In the genomic region with DNA sequence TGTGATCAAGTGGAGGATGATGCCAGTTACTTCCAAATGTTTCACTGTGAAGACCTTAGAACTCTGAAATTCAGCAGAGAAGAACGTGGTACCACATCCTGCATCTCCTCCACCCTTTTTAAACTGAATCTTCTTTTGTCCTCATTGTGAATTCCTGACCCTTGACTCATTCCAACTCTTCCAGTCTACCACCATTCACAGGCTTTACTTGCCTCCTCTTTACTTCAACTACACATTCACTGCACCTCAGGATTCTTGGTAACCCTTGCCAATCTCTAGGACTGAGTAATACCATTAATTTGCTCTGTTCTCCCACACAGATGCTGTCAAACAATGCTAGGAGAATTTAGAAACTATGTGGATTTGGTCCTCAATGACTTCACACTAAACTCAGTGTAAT, we compare ENCODE assay signal across 13 cellular contexts. TPM values are rescaled to one million over a fixed set of nuclear protein-coding genes. Genes with fewer than 3 reads are reported as not detected.
DNase-seq lines count a peak whose midpoint lies in the region; ATAC-seq, FAIRE-seq and TF ChIP-seq lines count a peak whose summit lies in the region.
"Had no signal": no experiment of that assay in that cellular context is flagged by ENCODE, and none has a peak within 500 bp of the region (broad histone marks: within the 10 kb centered on the region; RNA-seq: fewer than 3 reads in every experiment).

No MANE protein-coding gene starts in this region.

- peaks cover 3% of the 10 kb centered on the region for H3K9me3 Mint-ChIP-seq in glutamatergic neuron (ENCODE audit: unreplicated experiment)
- H3K9me3 Mint-ChIP-seq: activated naive CD8-positive, alpha-beta T cell treated with anti-CD3 and anti-CD28 coated beads, Interleukin-2, amount 10 ng/mL, durations not matched to agents 7 days and 5 days had no signal

- H3K4me3 Mint-ChIP-seq in glutamatergic neuron (ENCODE audit: unreplicated experiment), result no peak overlapping the region
- H3K4me3 Mint-ChIP-seq: activated naive CD8-positive, alpha-beta T cell treated with anti-CD3 and anti-CD28 coated beads, Interleukin-2, amount 10 ng/mL, durations not matched to agents 7 days and 5 days had no signal

- no peaks in the 10 kb centered on the region for H3K27me3 ChIP-seq in foreskin keratinocyte
- H3K27me3 ChIP-seq in body of pancreas, result no peaks in the 10 kb centered on the region
- H3K27me3 ChIP-seq in suprapubic skin, result no peaks in the 10 kb centered on the region
- H3K27me3 ChIP-seq: heart left ventricle, ovary had no signal

- FAIRE-seq in A549 (lab: Jason Lieb, UNC) (no peak), H54 (lab: Jason Lieb, UNC) (peak; percentile 99)

- 12% methylated on average over 1 of the region's 1 CpG for WGBS in A549 (ENCODE audit: missing lambda C conversion rate)
- 88 to 97% methylated on average over 1 of the region's 1 CpG for WGBS in body of pancreas, 2 donors
- WGBS in suprapubic skin, result 42% methylated on average over 1 of the region's 1 CpG

- H3K9me3 ChIP-seq in A549 (no peaks in the 10 kb centered on the region), body of pancreas (no peaks in the 10 kb centered on the region), suprapubic skin (no peaks in the 10 kb centered on the region), mucosa of descending colon (no peaks in the 10 kb centered on the region)
- H3K9me3 ChIP-seq: heart left ventricle, ovary had no signal

- ATAC-seq in A549 (peak; percentile 71 to 93; a peak in 5 of 6 replicates), foreskin keratinocyte (peak; percentile 99), body of pancreas (no peak), mucosa of descending colon (no peak)

- DNase-seq in A549 (ENCODE audit: low read depth in 1 of 2, low spot score in 1 of 2) (peak in 1 of 2 experiments; percentile 55), H54 (ENCODE audit: insufficient read length, low spot score) (peak; percentile 42), T1000 (lab: John Stamatoyannopoulos, UW) (peak; percentile 17), foreskin keratinocyte (peak; percentile 96 to 99), glutamatergic neuron (no peak), body of pancreas (no peak), suprapubic skin (ENCODE audit: low spot score in 2 of 2) (no peak), mucosa of descending colon (no peak)
- DNase-seq: activated naive CD8-positive, alpha-beta T cell treated with anti-CD3 and anti-CD28 coated beads, Interleukin-2, amount 10 ng/mL, durations not matched to agents 7 days and 5 days; ovary had no signal

- TF ChIP-seq CTCF in A549 (IDR thresholded peaks at IDR 0.05) (no peak), foreskin keratinocyte (conservative IDR thresholded peaks at IDR 0.05) (no peak), glutamatergic neuron (IDR thresholded peaks at IDR 0.05; ENCODE audit: partially characterized antibody, unreplicated experiment) (no peak), body of pancreas (IDR thresholded peaks at IDR 0.05) (no peak), suprapubic skin (IDR thresholded peaks at IDR 0.05) (no peak), mucosa of descending colon (IDR thresholded peaks at IDR 0.05) (no peak)

- CTCF ChIA-PET in A549 (lab: Yijun Ruan, JAX), result no interaction called here

- POLR2A ChIA-PET in A549 (lab: Yijun Ruan, JAX), result no interaction called here

- no peak for TF ChIP-seq EP300 in A549 (IDR thresholded peaks at IDR 0.05)
- no peak for TF ChIP-seq EP300 in suprapubic skin (IDR thresholded peaks at IDR 0.05)

- H3K4me3 ChIP-seq in A549, result no peak overlapping the region
- H3K4me3 ChIP-seq in body of pancreas, result no peak overlapping the region
- H3K4me3 ChIP-seq in suprapubic skin, result no peak overlapping the region
- no peak overlapping the region for H3K4me3 ChIP-seq in mucosa of descending colon
- H3K4me3 ChIP-seq: heart left ventricle, ovary had no signal

- H3K4me1 ChIP-seq in A549 (peaks cover 39% of the 10 kb centered on the region), foreskin keratinocyte (peaks cover 21% of the 10 kb centered on the region), body of pancreas (peaks cover 14% of the 10 kb centered on the region), suprapubic skin (peaks cover 31% of the 10 kb centered on the region), mucosa of descending colon (ENCODE audit: low read depth) (no peaks in the 10 kb centered on the region)

- no peaks in the 10 kb centered on the region for H3K36me3 Mint-ChIP-seq in glutamatergic neuron (ENCODE audit: unreplicated experiment)

- H3K27ac ChIP-seq in A549, result peak overlapping the region in 1 of 2 experiments; percentile 22; a peak in 2 of 6 replicates
- no peak overlapping the region for H3K27ac ChIP-seq in foreskin keratinocyte
- H3K27ac ChIP-seq in body of pancreas, result no peak overlapping the region
- H3K27ac ChIP-seq in suprapubic skin, result no peak overlapping the region
- H3K27ac ChIP-seq: C4-2B, heart left ventricle, ovary, VCaP had no signal

- TF ChIP-seq RAD21 in A549 (conservative IDR thresholded peaks at IDR 0.05 in 1 of 2, IDR thresholded peaks at IDR 0.05 in 1 of 2), result no peak

- peak overlapping the region; percentile 9 for H3K4me2 ChIP-seq in A549

- TF ChIP-seq POLR2A in A549 (IDR thresholded peaks at IDR 0.05; ENCODE audit: low read length), result no peak
- TF ChIP-seq POLR2A in H54 (IDR thresholded peaks at IDR 0.05; ENCODE audit: low read depth, low read length), result no peak
- TF ChIP-seq POLR2A in body of pancreas (IDR thresholded peaks at IDR 0.05), result no peak
- no peak for TF ChIP-seq POLR2A in suprapubic skin (IDR thresholded peaks at IDR 0.05)

- peaks cover 2% of the 10 kb centered on the region for H3K27me3 Mint-ChIP-seq in glutamatergic neuron (ENCODE audit: unreplicated experiment)
- H3K27me3 Mint-ChIP-seq: activated naive CD8-positive, alpha-beta T cell treated with anti-CD3 and anti-CD28 coated beads, Interleukin-2, amount 10 ng/mL, durations not matched to agents 7 days and 5 days had no signal

- no peak overlapping the region for H3K27ac Mint-ChIP-seq in glutamatergic neuron (ENCODE audit: unreplicated experiment)
- H3K27ac Mint-ChIP-seq: activated naive CD8-positive, alpha-beta T cell treated with anti-CD3 and anti-CD28 coated beads, Interleukin-2, amount 10 ng/mL, durations not matched to agents 7 days and 5 days had no signal

- H3K4me1 Mint-ChIP-seq in glutamatergic neuron (ENCODE audit: low read depth, unreplicated experiment), result peaks cover 1% of the 10 kb centered on the region

- intact Hi-C loops in body of pancreas (cut with DNase I), result no loop called here
- intact Hi-C loops in mucosa of descending colon (cut with DNase I, micrococcal nuclease), result no loop called here

- H3K36me3 ChIP-seq in body of pancreas (replicated peaks in 1 of 2; ENCODE audit: insufficient read depth in 1 of 2, low read depth in 2 of 2) (no peaks in the 10 kb centered on the region), suprapubic skin (no peaks in the 10 kb centered on the region), mucosa of descending colon (ENCODE audit: low read depth) (no peaks in the 10 kb centered on the region)
- H3K36me3 ChIP-seq: heart left ventricle, ovary had no signal

TF ChIP-seq in A549, 52 proteins besides CTCF, POLR2A, EP300 and RAD21 (continues in another document):
- TF ChIP-seq ZNF302 (CRISPR knock-in tag; IDR thresholded peaks at IDR 0.05) (no peak), HOXA7 (CRISPR knock-in tag; IDR thresholded peaks at IDR 0.05) (no peak), EHMT2 (IDR thresholded peaks at IDR 0.05; ENCODE audit: low read depth) (no peak), RARB (CRISPR knock-in tag; IDR thresholded peaks at IDR 0.05) (no peak), HOXB5 (CRISPR knock-in tag; IDR thresholded peaks at IDR 0.05) (no peak), ZC3H11A (IDR thresholded peaks at IDR 0.05) (no peak), TP53 (CRISPR knock-in tag; IDR thresholded peaks at IDR 0.05) (no peak), BHLHE40 (IDR thresholded peaks at IDR 0.05; ENCODE audit: low read depth, low read length) (no peak)
- TF ChIP-seq, protein P1, sequence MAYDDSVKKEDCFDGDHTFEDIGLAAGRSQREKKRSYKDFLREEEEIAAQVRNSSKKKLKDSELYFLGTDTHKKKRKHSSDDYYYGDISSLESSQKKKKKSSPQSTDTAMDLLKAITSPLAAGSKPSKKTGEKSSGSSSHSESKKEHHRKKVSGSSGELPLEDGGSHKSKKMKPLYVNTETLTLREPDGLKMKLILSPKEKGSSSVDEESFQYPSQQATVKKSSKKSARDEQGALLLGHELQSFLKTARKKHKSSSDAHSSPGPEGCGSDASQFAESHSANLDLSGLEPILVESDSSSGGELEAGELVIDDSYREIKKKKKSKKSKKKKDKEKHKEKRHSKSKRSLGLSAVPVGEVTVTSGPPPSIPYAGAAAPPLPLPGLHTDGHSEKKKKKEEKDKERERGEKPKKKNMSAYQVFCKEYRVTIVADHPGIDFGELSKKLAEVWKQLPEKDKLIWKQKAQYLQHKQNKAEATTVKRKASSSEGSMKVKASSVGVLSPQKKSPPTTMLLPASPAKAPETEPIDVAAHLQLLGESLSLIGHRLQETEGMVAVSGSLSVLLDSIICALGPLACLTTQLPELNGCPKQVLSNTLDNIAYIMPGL (CRISPR knock-in tag; IDR thresholded peaks at IDR 0.05; ENCODE audit: borderline replicate concordance), result no peak
- TF ChIP-seq, protein P2, sequence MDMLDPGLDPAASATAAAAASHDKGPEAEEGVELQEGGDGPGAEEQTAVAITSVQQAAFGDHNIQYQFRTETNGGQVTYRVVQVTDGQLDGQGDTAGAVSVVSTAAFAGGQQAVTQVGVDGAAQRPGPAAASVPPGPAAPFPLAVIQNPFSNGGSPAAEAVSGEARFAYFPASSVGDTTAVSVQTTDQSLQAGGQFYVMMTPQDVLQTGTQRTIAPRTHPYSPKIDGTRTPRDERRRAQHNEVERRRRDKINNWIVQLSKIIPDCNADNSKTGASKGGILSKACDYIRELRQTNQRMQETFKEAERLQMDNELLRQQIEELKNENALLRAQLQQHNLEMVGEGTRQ (IDR thresholded peaks at IDR 0.05), result no peak

RNA-seq across cellular contexts. Expression of a gene that starts 37.3 kb away (rescaled TPM):
- polyA plus RNA-seq in A549 (2011; rRNA removed) (48.5 and 74.8 TPM in 2 replicates), A549 (2017; fragmentation: RNase III; extraction: RNeasy Plus Mini Kit Qiagen cat#74134 plus additional on column Dnase treatment) (28.0 to 32.0 TPM (median 29.4 TPM) in 3 replicates), foreskin keratinocyte (10.5 and 11.8 TPM in 2 replicates)
- polyA plus RNA-seq in A549 (2012; cell fraction: cytosol; rRNA removed), result 10.9 TPM in 2 replicates
- 14.0 and 15.0 TPM in 2 replicates for polyA plus RNA-seq in A549 (2012; cell fraction: nucleus; rRNA removed)
- polyA minus RNA-seq in A549 (2011; rRNA and poly(A)+ RNA removed), result 80.9 and 86.0 TPM in 2 replicates
- total RNA-seq in foreskin keratinocyte (50.1 and 66.2 TPM in 2 replicates), glutamatergic neuron (ENCODE audit: unreplicated experiment) (56.8 TPM), body of pancreas (10 to 100 TPM; 45.4 to 65.6 TPM), suprapubic skin (10 to 100 TPM; 39.0 to 88.6 (median 47.5) TPM), mucosa of descending colon (100 to 1,000 TPM in 1 of 3 donors, 10 to 100 TPM in 2; 63.7 to 253 (median 74.3) TPM)

Comparison
In these comparisons a context has a peak if more than half of its experiments do, and no peak if none do; other contexts are left out.
1. ATAC-seq: peak in A549 (2 of 2) and foreskin keratinocyte (single experiment); none in body of pancreas (single experiment) and mucosa of descending colon (single experiment).
2. DNase-seq: peak in H54 (single experiment), T1000 (single experiment) and foreskin keratinocyte (2 of 2); none in glutamatergic neuron (single experiment), body of pancreas (0 of 4), suprapubic skin (0 of 2) and mucosa of descending colon (0 of 3).